1 cellular context compared by ENCODE assay signal in the genomic region with DNA sequence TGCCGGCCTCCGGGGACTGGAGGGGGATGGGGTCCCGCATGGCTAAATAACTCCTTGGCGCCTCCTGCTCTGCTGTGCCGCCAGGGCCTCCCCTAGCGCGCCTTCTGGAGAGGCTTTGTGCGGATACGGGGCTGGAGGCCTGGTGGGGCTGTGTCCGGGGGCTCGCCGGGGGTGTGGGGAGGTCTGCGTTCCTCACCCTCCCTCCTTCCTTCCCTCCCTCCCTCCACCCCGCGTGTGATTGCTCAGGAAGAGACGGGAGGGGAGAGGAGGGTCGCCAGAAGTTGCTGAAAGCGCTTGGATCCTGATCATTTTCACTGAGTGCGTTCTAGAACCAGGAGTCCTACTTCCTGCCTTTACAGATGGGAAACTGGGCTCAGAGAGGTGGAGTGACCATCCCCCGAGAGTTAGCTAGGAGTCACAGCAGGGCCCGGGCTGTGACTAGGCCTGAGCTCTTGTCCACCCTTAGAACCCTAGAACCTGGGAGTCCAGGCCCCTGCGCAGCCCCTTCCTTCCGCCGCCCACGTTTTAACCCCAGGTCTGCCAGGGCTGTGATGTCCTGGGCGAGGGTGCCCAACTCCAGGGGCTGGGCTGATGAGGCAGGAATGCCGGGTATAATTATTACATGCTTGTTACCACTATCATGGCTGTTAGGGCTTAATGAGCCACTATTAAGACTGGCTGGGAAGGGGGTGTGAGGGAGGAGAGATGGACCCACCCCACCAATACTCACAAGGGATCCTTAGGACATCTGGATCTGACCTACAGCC.
TF ChIP-seq lines count a peak whose summit lies in the region.

No MANE protein-coding gene starts in this region.

TF ChIP-seq in K562, 482 proteins besides CTCF, POLR2A, EP300 and RAD21 (continued from another document and continues in another):
- TF ChIP-seq ZNF316 (IDR thresholded peaks at IDR 0.05) (no peak), MIER1 (IDR thresholded peaks at IDR 0.05; ENCODE audit: low read depth) (no peak), CEBPG (CRISPR knock-in tag; IDR thresholded peaks at IDR 0.05) (no peak), CEBPG (tag; conservative IDR thresholded peaks at IDR 0.05 in 1 of 2, IDR thresholded peaks at IDR 0.05 in 1 of 2) (no peak), ZNF280B (CRISPR knock-in tag; IDR thresholded peaks at IDR 0.05) (no peak), USF2 (CRISPR knock-in tag; IDR thresholded peaks at IDR 0.05) (no peak), ZNF24 (IDR thresholded peaks at IDR 0.05) (no peak), FUS (optimal IDR thresholded peaks at IDR 0.05; ENCODE audit: low read depth, low read length) (no peak), MYC (IDR thresholded peaks at IDR 0.05; ENCODE audit: low read depth, low read length) (peak; percentile 32; the same call in 1 of the 2 replicates), MYC (CRISPR knock-in tag; IDR thresholded peaks at IDR 0.05; ENCODE audit: borderline replicate concordance, low read depth) (no peak), ARHGAP35 (IDR thresholded peaks at IDR 0.05; ENCODE audit: partially characterized antibody) (no peak), KLF1 (tag; IDR thresholded peaks at IDR 0.05) (no peak), ZNF253 (CRISPR knock-in tag; conservative IDR thresholded peaks at IDR 0.05) (no peak), PHF20 (IDR thresholded peaks at IDR 0.05; ENCODE audit: partially characterized antibody) (peak; percentile 9), THAP12 (CRISPR knock-in tag; IDR thresholded peaks at IDR 0.05) (no peak), ZNF407 (IDR thresholded peaks at IDR 0.05; ENCODE audit: low read depth) (no peak), RBFOX2 (IDR thresholded peaks at IDR 0.05; ENCODE audit: low read depth, low read length) (no peak), STAT5A (IDR thresholded peaks at IDR 0.05; ENCODE audit: borderline replicate concordance, low read length) (no peak), SRSF7 (optimal IDR thresholded peaks at IDR 0.05; ENCODE audit: low read depth, low read length) (no peak), BRF1 (IDR thresholded peaks at IDR 0.05; ENCODE audit: borderline replicate concordance, extremely low read depth, insufficient read length) (no peak), NUFIP1 (IDR thresholded peaks at IDR 0.05; ENCODE audit: partially characterized antibody) (no peak), NFRKB (IDR thresholded peaks at IDR 0.05; ENCODE audit: low read depth) (peak; percentile 94), GABPA (tag; conservative IDR thresholded peaks at IDR 0.05; ENCODE audit: low read depth) (peak; percentile 51; the same call in 1 of the 2 replicates), EZH2 (IDR thresholded peaks at IDR 0.05; ENCODE audit: borderline replicate concordance, low read depth, low read length) (no peak), ZBTB8A (IDR thresholded peaks at IDR 0.05; ENCODE audit: partially characterized antibody) (no peak), SMAD3 (CRISPR knock-in tag; conservative IDR thresholded peaks at IDR 0.05) (no peak), ZNF518B (CRISPR knock-in tag; IDR thresholded peaks at IDR 0.05) (no peak), TGIF2 (CRISPR knock-in tag; IDR thresholded peaks at IDR 0.05) (no peak), ETS1 (conservative IDR thresholded peaks at IDR 0.05; ENCODE audit: control insufficient read depth, low read depth, low read length) (no peak; the same call in 1 of the 2 replicates), MAFF (IDR thresholded peaks at IDR 0.05; ENCODE audit: low read length) (no peak), ZNF121 (CRISPR knock-in tag; conservative IDR thresholded peaks at IDR 0.05) (no peak), HLTF (IDR thresholded peaks at IDR 0.05) (no peak), NFYB (IDR thresholded peaks at IDR 0.05; ENCODE audit: extremely low read depth, insufficient read length) (no peak)
- TF ChIP-seq, protein P1, sequence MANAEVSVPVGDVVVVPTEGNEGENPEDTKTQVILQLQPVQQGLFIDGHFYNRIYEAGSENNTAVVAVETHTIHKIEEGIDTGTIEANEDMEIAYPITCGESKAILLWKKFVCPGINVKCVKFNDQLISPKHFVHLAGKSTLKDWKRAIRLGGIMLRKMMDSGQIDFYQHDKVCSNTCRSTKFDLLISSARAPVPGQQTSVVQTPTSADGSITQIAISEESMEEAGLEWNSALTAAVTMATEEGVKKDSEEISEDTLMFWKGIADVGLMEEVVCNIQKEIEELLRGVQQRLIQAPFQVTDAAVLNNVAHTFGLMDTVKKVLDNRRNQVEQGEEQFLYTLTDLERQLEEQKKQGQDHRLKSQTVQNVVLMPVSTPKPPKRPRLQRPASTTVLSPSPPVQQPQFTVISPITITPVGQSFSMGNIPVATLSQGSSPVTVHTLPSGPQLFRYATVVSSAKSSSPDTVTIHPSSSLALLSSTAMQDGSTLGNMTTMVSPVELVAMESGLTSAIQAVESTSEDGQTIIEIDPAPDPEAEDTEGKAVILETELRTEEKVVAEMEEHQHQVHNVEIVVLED (CRISPR knock-in tag; IDR thresholded peaks at IDR 0.05), result no peak
- TF ChIP-seq, protein P2, sequence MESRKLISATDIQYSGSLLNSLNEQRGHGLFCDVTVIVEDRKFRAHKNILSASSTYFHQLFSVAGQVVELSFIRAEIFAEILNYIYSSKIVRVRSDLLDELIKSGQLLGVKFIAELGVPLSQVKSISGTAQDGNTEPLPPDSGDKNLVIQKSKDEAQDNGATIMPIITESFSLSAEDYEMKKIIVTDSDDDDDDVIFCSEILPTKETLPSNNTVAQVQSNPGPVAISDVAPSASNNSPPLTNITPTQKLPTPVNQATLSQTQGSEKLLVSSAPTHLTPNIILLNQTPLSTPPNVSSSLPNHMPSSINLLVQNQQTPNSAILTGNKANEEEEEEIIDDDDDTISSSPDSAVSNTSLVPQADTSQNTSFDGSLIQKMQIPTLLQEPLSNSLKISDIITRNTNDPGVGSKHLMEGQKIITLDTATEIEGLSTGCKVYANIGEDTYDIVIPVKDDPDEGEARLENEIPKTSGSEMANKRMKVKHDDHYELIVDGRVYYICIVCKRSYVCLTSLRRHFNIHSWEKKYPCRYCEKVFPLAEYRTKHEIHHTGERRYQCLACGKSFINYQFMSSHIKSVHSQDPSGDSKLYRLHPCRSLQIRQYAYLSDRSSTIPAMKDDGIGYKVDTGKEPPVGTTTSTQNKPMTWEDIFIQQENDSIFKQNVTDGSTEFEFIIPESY (CRISPR knock-in tag; IDR thresholded peaks at IDR 0.05), result no peak
